19 cellular contexts compared by ENCODE assay signal in genomic region chr14:58492044-58492443, GRCh38.
DNase-seq lines count a peak whose midpoint lies in the region; ATAC-seq, FAIRE-seq and TF ChIP-seq lines count a peak whose summit lies in the region.
"Had no signal": no experiment of that assay in that cellular context is flagged by ENCODE, and none has a peak within 500 bp of the region (broad histone marks: within the 10 kb centered on the region; RNA-seq: fewer than 3 reads in every experiment).

No MANE protein-coding gene starts in this region.

- peaks cover 8% of the 10 kb centered on the region for H3K4me1 Mint-ChIP-seq in astrocyte (ENCODE audit: low read depth, unreplicated experiment)
- peaks cover 9% of the 10 kb centered on the region for H3K4me1 Mint-ChIP-seq in chondrocyte (ENCODE audit: low read depth)
- peaks cover 24% of the 10 kb centered on the region for H3K4me1 Mint-ChIP-seq in osteocyte (ENCODE audit: unreplicated experiment)
- H3K4me1 Mint-ChIP-seq: CD4-positive, alpha-beta memory T cell had no signal

- no peaks in the 10 kb centered on the region for H3K9me3 ChIP-seq in astrocyte (ENCODE audit: insufficient read depth, low read depth, low read length)
- H3K9me3 ChIP-seq: HAP-1 had no signal

- H3K27me3 Mint-ChIP-seq in astrocyte (ENCODE audit: low read depth, unreplicated experiment), result no peaks in the 10 kb centered on the region
- no peaks in the 10 kb centered on the region for H3K27me3 Mint-ChIP-seq in chondrocyte (ENCODE audit: low read depth)
- no peaks in the 10 kb centered on the region for H3K27me3 Mint-ChIP-seq in osteocyte (ENCODE audit: unreplicated experiment)
- H3K27me3 Mint-ChIP-seq: CD4-positive, alpha-beta memory T cell had no signal

- H3K4me1 ChIP-seq in astrocyte (ENCODE audit: insufficient read depth, low read length), result peaks cover 9% of the 10 kb centered on the region
- H3K4me1 ChIP-seq: HAP-1 had no signal

- H3K79me2 ChIP-seq in astrocyte (ENCODE audit: insufficient read depth, low read length), result no peaks in the 10 kb centered on the region

- H3K4me2 ChIP-seq in astrocyte (ENCODE audit: low read length), result peak overlapping the region; percentile 16

- ATAC-seq in HG03095 (IDR thresholded peaks at IDR 0.05; ENCODE audit: unreplicated experiment) (no peak), HG02642 (IDR thresholded peaks at IDR 0.05; ENCODE audit: poor library complexity, unreplicated experiment) (no peak)

- no peaks in the 10 kb centered on the region for H3K27me3 ChIP-seq in astrocyte (ENCODE audit: insufficient read depth, low read length)

- no peak overlapping the region for H3K9ac ChIP-seq in astrocyte (ENCODE audit: low read length)

- FAIRE-seq in astrocyte (lab: Jason Lieb, UNC), result no peak
- FAIRE-seq: GM12891, GM18507, H54 had no signal

- no peak overlapping the region for H3K27ac Mint-ChIP-seq in astrocyte (ENCODE audit: unreplicated experiment)
- H3K27ac Mint-ChIP-seq in chondrocyte (ENCODE audit: unreplicated experiment), result peak overlapping the region; percentile 73
- peak overlapping the region; percentile 3 for H3K27ac Mint-ChIP-seq in osteocyte (ENCODE audit: unreplicated experiment)
- H3K27ac Mint-ChIP-seq: CD4-positive, alpha-beta memory T cell; HFFc6 had no signal

- H3K4me3 Mint-ChIP-seq in astrocyte (ENCODE audit: unreplicated experiment) (no peak overlapping the region), chondrocyte (ENCODE audit: unreplicated experiment) (no peak overlapping the region), osteocyte (ENCODE audit: unreplicated experiment) (no peak overlapping the region)
- H3K4me3 Mint-ChIP-seq: CD4-positive, alpha-beta memory T cell; HFFc6 had no signal

- peaks cover 8% of the 10 kb centered on the region for H3K36me3 ChIP-seq in astrocyte (ENCODE audit: insufficient read depth, low read length)

- TF ChIP-seq CTCF in astrocyte (IDR thresholded peaks at IDR 0.05; ENCODE audit: insufficient read depth, low read depth, low read length) (no peak), chondrocyte (IDR thresholded peaks at IDR 0.05) (no peak), osteocyte (IDR thresholded peaks at IDR 0.05) (no peak)

- no peak for DNase-seq in astrocyte (ENCODE audit: low read depth)
- DNase-seq in chondrocyte (ENCODE audit: low spot score), result no peak
- no peak for DNase-seq in osteocyte (ENCODE audit: extremely low spot score, unreplicated experiment)
- DNase-seq in nucleus accumbens (lab: John Stamatoyannopoulos, UW), result no peak
- DNase-seq: C1 segment of cervical spinal cord; Calu3; CD4-positive, alpha-beta memory T cell; COR-L47; DMS53; DMS79 treated with DMSO at 0.1 percent for 48 hours; GF-D8; GOT3; HFFc6 had no signal

- H3K9me3 Mint-ChIP-seq in astrocyte (ENCODE audit: unreplicated experiment) (no peaks in the 10 kb centered on the region), chondrocyte (ENCODE audit: low read depth) (no peaks in the 10 kb centered on the region), osteocyte (ENCODE audit: unreplicated experiment) (no peaks in the 10 kb centered on the region)
- H3K9me3 Mint-ChIP-seq: CD4-positive, alpha-beta memory T cell; HFFc6 had no signal

- H2AFZ ChIP-seq in astrocyte (ENCODE audit: low read depth, low read length), result no peak overlapping the region

- H3K36me3 Mint-ChIP-seq in astrocyte (ENCODE audit: low read depth, unreplicated experiment) (peaks cover 2% of the 10 kb centered on the region), chondrocyte (ENCODE audit: low read depth) (peaks cover 5% of the 10 kb centered on the region), osteocyte (ENCODE audit: unreplicated experiment) (peaks cover 4% of the 10 kb centered on the region)

- no peak overlapping the region for H3K4me3 ChIP-seq in astrocyte (ENCODE audit: insufficient read depth, low read depth, low read length)
- H3K4me3 ChIP-seq: HAP-1 had no signal

- no peak overlapping the region for H3K27ac ChIP-seq in astrocyte (ENCODE audit: low read depth, low read length)

- no peaks in the 10 kb centered on the region for H4K20me1 ChIP-seq in astrocyte (ENCODE audit: insufficient read depth, low read length)
